In genomic region chr2:219060821-219061791, GRCh38 we compare ENCODE assay signal across 1 cellular context.
TF ChIP-seq lines count a peak whose summit lies in the region.

Gene IHH (minus strand): TSS chr2:219060921. CDS start chr2:219060467, 454 bp downstream.

TF ChIP-seq in HepG2, 621 proteins besides CTCF, POLR2A, EP300 and RAD21 (continued from another document and continues in another):
- TF ChIP-seq ZSCAN21 (CRISPR knock-in tag; IDR thresholded peaks at IDR 0.05; ENCODE audit: borderline replicate concordance) (0 out of 2 replicates have a peak, but pooled peaks have one; percentile 42), ZNF775 (CRISPR knock-in tag; IDR thresholded peaks at IDR 0.05; ENCODE audit: borderline replicate concordance) (no peak), CENPBD1 (CRISPR knock-in tag; IDR thresholded peaks at IDR 0.05; ENCODE audit: borderline replicate concordance, low read depth) (no peak), ZNF17 (CRISPR knock-in tag; IDR thresholded peaks at IDR 0.05) (no peak), MLX (CRISPR knock-in tag; IDR thresholded peaks at IDR 0.05) (no peak), ZNF530 (CRISPR knock-in tag; IDR thresholded peaks at IDR 0.05; ENCODE audit: low read depth) (no peak), ZFY (CRISPR knock-in tag; IDR thresholded peaks at IDR 0.05) (peak; percentile 14; the same call in 1 of the 2 replicates), FOXM1 (CRISPR knock-in tag; IDR thresholded peaks at IDR 0.05) (no peak), ZNF691 (CRISPR knock-in tag; IDR thresholded peaks at IDR 0.05; ENCODE audit: borderline replicate concordance, low read depth) (no peak), CC2D1A (CRISPR knock-in tag; IDR thresholded peaks at IDR 0.05) (no peak), POGK (CRISPR knock-in tag; conservative IDR thresholded peaks at IDR 0.05) (0 out of 2 replicates have a peak, but pooled peaks have one; percentile 16), ZNF784 (CRISPR knock-in tag; IDR thresholded peaks at IDR 0.05; ENCODE audit: borderline replicate concordance) (no peak), SMAD9 (CRISPR knock-in tag; IDR thresholded peaks at IDR 0.05) (no peak), ARNT (IDR thresholded peaks at IDR 0.05) (no peak), ZNF574 (CRISPR knock-in tag; IDR thresholded peaks at IDR 0.05) (no peak), ZNF740 (CRISPR knock-in tag; IDR thresholded peaks at IDR 0.05) (no peak), ZNF646 (CRISPR knock-in tag; IDR thresholded peaks at IDR 0.05) (no peak), NFAT5 (CRISPR knock-in tag; IDR thresholded peaks at IDR 0.05) (no peak), ZNF317 (CRISPR knock-in tag; IDR thresholded peaks at IDR 0.05) (no peak), ATF5 (CRISPR knock-in tag; IDR thresholded peaks at IDR 0.05; ENCODE audit: low read depth) (no peak), SNRNP70 (IDR thresholded peaks at IDR 0.05; ENCODE audit: low read depth, low read length) (no peak), JUND (CRISPR knock-in tag; IDR thresholded peaks at IDR 0.05) (no peak), PRDM4 (CRISPR knock-in tag; IDR thresholded peaks at IDR 0.05; ENCODE audit: borderline replicate concordance) (no peak), ZSCAN12 (CRISPR knock-in tag; IDR thresholded peaks at IDR 0.05) (no peak), BCL6 (CRISPR knock-in tag; IDR thresholded peaks at IDR 0.05) (peak; percentile 76; the same call in 1 of the 2 replicates), ZGPAT (CRISPR knock-in tag; IDR thresholded peaks at IDR 0.05) (no peak), ZNF570 (CRISPR knock-in tag; IDR thresholded peaks at IDR 0.05; ENCODE audit: borderline replicate concordance) (no peak)
